ENCODE assay signal across 2 cellular contexts in the genomic region with DNA sequence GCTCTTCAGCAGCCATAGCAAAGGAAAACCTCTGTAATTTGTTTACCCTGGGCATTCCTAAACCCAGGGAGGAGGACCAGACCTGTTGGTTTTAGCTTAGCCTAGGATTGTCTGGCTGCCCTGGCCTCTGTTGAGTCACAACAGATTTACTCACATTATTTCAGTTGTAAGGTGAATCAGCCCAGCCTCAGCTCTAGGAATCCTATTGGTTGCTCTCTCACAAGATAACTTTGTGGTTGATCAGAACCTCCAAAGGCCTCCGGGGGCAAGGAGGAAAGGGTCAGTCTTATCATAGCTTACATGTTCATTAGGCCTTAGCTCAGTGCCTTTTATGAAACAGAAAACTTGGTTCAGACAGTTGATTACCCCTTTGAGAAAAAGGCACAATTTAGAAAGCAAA.
TF ChIP-seq lines count a peak whose summit lies in the region.

No MANE protein-coding gene starts in this region.

TF ChIP-seq in WTC11, 78 proteins besides CTCF, POLR2A, EP300 and RAD21 (continued from another document):
- TF ChIP-seq, protein P1, sequence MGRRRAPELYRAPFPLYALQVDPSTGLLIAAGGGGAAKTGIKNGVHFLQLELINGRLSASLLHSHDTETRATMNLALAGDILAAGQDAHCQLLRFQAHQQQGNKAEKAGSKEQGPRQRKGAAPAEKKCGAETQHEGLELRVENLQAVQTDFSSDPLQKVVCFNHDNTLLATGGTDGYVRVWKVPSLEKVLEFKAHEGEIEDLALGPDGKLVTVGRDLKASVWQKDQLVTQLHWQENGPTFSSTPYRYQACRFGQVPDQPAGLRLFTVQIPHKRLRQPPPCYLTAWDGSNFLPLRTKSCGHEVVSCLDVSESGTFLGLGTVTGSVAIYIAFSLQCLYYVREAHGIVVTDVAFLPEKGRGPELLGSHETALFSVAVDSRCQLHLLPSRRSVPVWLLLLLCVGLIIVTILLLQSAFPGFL (CRISPR knock-in tag; IDR thresholded peaks at IDR 0.05; ENCODE audit: borderline replicate concordance), result no peak
- TF ChIP-seq ZNF121 (CRISPR knock-in tag; IDR thresholded peaks at IDR 0.05) (no peak), NR3C1 (CRISPR knock-in tag; conservative IDR thresholded peaks at IDR 0.05; ENCODE audit: low read depth) (no peak), GRHL2 (CRISPR knock-in tag; IDR thresholded peaks at IDR 0.05; ENCODE audit: insufficient replicate concordance, severe bottlenecking) (no peak), NR1H2 (CRISPR knock-in tag; IDR thresholded peaks at IDR 0.05) (no peak), TEAD1 (CRISPR knock-in tag; IDR thresholded peaks at IDR 0.05) (no peak)
- TF ChIP-seq, protein P2, sequence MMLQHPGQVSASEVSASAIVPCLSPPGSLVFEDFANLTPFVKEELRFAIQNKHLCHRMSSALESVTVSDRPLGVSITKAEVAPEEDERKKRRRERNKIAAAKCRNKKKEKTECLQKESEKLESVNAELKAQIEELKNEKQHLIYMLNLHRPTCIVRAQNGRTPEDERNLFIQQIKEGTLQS (CRISPR knock-in tag; conservative IDR thresholded peaks at IDR 0.05), result no peak
- TF ChIP-seq, protein P3, sequence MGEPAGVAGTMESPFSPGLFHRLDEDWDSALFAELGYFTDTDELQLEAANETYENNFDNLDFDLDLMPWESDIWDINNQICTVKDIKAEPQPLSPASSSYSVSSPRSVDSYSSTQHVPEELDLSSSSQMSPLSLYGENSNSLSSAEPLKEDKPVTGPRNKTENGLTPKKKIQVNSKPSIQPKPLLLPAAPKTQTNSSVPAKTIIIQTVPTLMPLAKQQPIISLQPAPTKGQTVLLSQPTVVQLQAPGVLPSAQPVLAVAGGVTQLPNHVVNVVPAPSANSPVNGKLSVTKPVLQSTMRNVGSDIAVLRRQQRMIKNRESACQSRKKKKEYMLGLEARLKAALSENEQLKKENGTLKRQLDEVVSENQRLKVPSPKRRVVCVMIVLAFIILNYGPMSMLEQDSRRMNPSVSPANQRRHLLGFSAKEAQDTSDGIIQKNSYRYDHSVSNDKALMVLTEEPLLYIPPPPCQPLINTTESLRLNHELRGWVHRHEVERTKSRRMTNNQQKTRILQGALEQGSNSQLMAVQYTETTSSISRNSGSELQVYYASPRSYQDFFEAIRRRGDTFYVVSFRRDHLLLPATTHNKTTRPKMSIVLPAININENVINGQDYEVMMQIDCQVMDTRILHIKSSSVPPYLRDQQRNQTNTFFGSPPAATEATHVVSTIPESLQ (CRISPR knock-in tag; IDR thresholded peaks at IDR 0.05), result no peak
- TF ChIP-seq, protein P4, sequence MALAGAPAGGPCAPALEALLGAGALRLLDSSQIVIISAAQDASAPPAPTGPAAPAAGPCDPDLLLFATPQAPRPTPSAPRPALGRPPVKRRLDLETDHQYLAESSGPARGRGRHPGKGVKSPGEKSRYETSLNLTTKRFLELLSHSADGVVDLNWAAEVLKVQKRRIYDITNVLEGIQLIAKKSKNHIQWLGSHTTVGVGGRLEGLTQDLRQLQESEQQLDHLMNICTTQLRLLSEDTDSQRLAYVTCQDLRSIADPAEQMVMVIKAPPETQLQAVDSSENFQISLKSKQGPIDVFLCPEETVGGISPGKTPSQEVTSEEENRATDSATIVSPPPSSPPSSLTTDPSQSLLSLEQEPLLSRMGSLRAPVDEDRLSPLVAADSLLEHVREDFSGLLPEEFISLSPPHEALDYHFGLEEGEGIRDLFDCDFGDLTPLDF (CRISPR knock-in tag; IDR thresholded peaks at IDR 0.05), result no peak
- TF ChIP-seq, protein P5, sequence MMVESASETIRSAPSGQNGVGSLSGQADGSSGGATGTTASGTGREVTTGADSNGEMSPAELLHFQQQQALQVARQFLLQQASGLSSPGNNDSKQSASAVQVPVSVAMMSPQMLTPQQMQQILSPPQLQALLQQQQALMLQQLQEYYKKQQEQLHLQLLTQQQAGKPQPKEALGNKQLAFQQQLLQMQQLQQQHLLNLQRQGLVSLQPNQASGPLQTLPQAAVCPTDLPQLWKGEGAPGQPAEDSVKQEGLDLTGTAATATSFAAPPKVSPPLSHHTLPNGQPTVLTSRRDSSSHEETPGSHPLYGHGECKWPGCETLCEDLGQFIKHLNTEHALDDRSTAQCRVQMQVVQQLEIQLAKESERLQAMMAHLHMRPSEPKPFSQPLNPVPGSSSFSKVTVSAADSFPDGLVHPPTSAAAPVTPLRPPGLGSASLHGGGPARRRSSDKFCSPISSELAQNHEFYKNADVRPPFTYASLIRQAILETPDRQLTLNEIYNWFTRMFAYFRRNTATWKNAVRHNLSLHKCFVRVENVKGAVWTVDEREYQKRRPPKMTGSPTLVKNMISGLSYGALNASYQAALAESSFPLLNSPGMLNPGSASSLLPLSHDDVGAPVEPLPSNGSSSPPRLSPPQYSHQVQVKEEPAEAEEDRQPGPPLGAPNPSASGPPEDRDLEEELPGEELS (CRISPR knock-in tag; IDR thresholded peaks at IDR 0.05), result no peak

TF ChIP-seq in HepG2, 621 proteins besides CTCF, POLR2A, EP300 and RAD21 (continued from another document):
- TF ChIP-seq, protein P6, sequence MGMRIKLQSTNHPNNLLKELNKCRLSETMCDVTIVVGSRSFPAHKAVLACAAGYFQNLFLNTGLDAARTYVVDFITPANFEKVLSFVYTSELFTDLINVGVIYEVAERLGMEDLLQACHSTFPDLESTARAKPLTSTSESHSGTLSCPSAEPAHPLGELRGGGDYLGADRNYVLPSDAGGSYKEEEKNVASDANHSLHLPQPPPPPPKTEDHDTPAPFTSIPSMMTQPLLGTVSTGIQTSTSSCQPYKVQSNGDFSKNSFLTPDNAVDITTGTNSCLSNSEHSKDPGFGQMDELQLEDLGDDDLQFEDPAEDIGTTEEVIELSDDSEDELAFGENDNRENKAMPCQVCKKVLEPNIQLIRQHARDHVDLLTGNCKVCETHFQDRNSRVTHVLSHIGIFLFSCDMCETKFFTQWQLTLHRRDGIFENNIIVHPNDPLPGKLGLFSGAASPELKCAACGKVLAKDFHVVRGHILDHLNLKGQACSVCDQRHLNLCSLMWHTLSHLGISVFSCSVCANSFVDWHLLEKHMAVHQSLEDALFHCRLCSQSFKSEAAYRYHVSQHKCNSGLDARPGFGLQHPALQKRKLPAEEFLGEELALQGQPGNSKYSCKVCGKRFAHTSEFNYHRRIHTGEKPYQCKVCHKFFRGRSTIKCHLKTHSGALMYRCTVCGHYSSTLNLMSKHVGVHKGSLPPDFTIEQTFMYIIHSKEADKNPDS (CRISPR knock-in tag; IDR thresholded peaks at IDR 0.05), result no peak
- no peak for TF ChIP-seq ATF1 (CRISPR knock-in tag; IDR thresholded peaks at IDR 0.05)
- TF ChIP-seq ZSCAN22 (CRISPR knock-in tag; IDR thresholded peaks at IDR 0.05), result no peak
- TF ChIP-seq, protein P7, sequence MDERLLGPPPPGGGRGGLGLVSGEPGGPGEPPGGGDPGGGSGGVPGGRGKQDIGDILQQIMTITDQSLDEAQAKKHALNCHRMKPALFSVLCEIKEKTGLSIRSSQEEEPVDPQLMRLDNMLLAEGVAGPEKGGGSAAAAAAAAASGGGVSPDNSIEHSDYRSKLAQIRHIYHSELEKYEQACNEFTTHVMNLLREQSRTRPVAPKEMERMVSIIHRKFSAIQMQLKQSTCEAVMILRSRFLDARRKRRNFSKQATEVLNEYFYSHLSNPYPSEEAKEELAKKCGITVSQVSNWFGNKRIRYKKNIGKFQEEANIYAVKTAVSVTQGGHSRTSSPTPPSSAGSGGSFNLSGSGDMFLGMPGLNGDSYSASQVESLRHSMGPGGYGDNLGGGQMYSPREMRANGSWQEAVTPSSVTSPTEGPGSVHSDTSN (CRISPR knock-in tag; IDR thresholded peaks at IDR 0.05), result no peak
- TF ChIP-seq, protein P8, sequence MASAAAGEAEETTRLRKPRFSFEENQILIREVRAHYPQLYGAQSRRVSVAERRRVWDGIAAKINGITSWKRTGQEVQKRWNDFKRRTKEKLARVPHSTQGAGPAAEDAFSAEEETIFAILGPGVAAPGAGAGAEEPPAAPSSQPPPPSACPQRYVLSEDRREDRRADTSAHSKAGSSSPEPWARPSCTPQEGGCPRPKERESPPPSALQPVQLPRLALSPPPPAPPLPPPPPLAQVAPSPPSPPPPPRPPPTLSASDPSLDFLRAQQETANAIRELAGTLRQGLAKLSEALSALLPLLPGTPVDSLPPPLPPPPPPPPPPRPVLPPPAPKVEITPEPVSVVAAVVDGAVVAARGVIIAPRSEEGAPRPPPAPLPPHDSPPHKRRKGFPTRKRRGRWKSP (CRISPR knock-in tag; IDR thresholded peaks at IDR 0.05), result no peak
- no peak for TF ChIP-seq RBAK (CRISPR knock-in tag; IDR thresholded peaks at IDR 0.05)
- TF ChIP-seq, protein P9, sequence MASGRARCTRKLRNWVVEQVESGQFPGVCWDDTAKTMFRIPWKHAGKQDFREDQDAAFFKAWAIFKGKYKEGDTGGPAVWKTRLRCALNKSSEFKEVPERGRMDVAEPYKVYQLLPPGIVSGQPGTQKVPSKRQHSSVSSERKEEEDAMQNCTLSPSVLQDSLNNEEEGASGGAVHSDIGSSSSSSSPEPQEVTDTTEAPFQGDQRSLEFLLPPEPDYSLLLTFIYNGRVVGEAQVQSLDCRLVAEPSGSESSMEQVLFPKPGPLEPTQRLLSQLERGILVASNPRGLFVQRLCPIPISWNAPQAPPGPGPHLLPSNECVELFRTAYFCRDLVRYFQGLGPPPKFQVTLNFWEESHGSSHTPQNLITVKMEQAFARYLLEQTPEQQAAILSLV (CRISPR knock-in tag; IDR thresholded peaks at IDR 0.05; ENCODE audit: borderline replicate concordance), result no peak
- no peak for TF ChIP-seq ZNF251 (CRISPR knock-in tag; IDR thresholded peaks at IDR 0.05)
